In genomic region chr2:52084760-52085159, GRCh38 we compare ENCODE assay signal across 21 cellular contexts.
"Had no signal": no experiment of that assay in that cellular context is flagged by ENCODE, and none has a peak within 500 bp of the region (broad histone marks: within the 10 kb centered on the region; RNA-seq: fewer than 3 reads in every experiment).

No MANE protein-coding gene starts in this region.

- FAIRE-seq: endometrium had no signal

- H3K27me3 ChIP-seq: brain microvascular endothelial cell, heart right ventricle, right atrium auricular region, stomach, testis had no signal

- DNase-seq: activated CD4-positive, alpha-beta memory T cell treated with anti-CD3 and anti-CD28 coated beads, Interleukin-2, amount 10 ng/mL, durations not matched to agents 7 days and 5 days; activated CD4-positive, alpha-beta T cell treated with anti-CD3 and anti-CD28 coated beads for 36 hours; activated CD8-positive, alpha-beta memory T cell treated with anti-CD3 and anti-CD28 coated beads, Interleukin-2, amount 10 ng/mL, durations not matched to agents 7 days and 5 days; activated naive CD4-positive, alpha-beta T cell treated with Interleukin-2 at 50 U/mL for 16 hours; activated T-cell treated with anti-CD3 and anti-CD28 coated beads, Interleukin-2, amount 50 U/mL, for 1 hour; anterior cingulate cortex; brain microvascular endothelial cell; erythroblast; heart right ventricle; kidney glomerular epithelial cell; left ventricle myocardium inferior; naive B cell; stimulated activated CD4-positive, alpha-beta T cell treated with anti-CD3 and anti-CD28 coated beads, Interleukin-2, amount 100 ng/mL, for 48 hours; stomach; testis had no signal

- H3K27ac ChIP-seq: brain microvascular endothelial cell, coronary artery, heart right ventricle, left ventricle myocardium inferior, prostate gland, right atrium auricular region, skin epidermis, stomach, testis had no signal

- ATAC-seq: activated CD4-positive, alpha-beta T cell treated with anti-CD3 and anti-CD28 coated beads for 36 hours; activated CD8-positive, alpha-beta memory T cell treated with anti-CD3 and anti-CD28 coated beads, Interleukin-2, amount 10 ng/mL, durations not matched to agents 7 days and 5 days; heart right ventricle; WTC11 had no signal

- H3K36me3 ChIP-seq: brain microvascular endothelial cell, heart right ventricle, left ventricle myocardium inferior, prostate gland, right atrium auricular region, stomach had no signal

- H3K9me3 ChIP-seq: heart right ventricle, left ventricle myocardium inferior, prostate gland, right atrium auricular region, stomach, testis had no signal

- H3K4me1 ChIP-seq: heart right ventricle, left ventricle myocardium inferior, prostate gland, right atrium auricular region, stomach, testis had no signal

- H3K4me3 ChIP-seq: coronary artery, heart right ventricle, left ventricle myocardium inferior, prostate gland, right atrium auricular region, skin epidermis, stomach, testis had no signal
